Comparison of ENCODE assay signal across 22 cellular contexts in genomic region chr2:1873343-1873742, GRCh38.
DNase-seq lines count a peak whose midpoint lies in the region; ATAC-seq and TF ChIP-seq lines count a peak whose summit lies in the region.
"Had no signal": no experiment of that assay in that cellular context is flagged by ENCODE, and none has a peak within 500 bp of the region (broad histone marks: within the 10 kb centered on the region; RNA-seq: fewer than 3 reads in every experiment).

No MANE protein-coding gene starts in this region.

- no peak overlapping the region for H3K27ac Mint-ChIP-seq in endodermal cell
- H3K27ac Mint-ChIP-seq: B cell; CD4-positive, alpha-beta T cell; CD8-positive, alpha-beta T cell had no signal

- H3K27ac ChIP-seq in SK-N-SH (ENCODE audit: low read depth in 2 of 2, low read length in 1 of 2), result peak overlapping the region in 1 of 2 experiments; percentile 53; a peak in 1 of 4 replicates
- no peak overlapping the region for H3K27ac ChIP-seq in endodermal cell (ENCODE audit: low read depth, low read length)
- H3K27ac ChIP-seq: 22Rv1; A549; BLaER1 treated with 17β-estradiol and CSF1 and Interleukin-3, amounts not matched to agents 10 nM and 100 nM; C4-2B had no signal

- peak in 1 of 2 experiments; percentile 68; a peak in 2 of 4 replicates for TF ChIP-seq EP300 in SK-N-SH (IDR thresholded peaks at IDR 0.05; ENCODE audit: borderline replicate concordance in 1 of 2, low read depth in 1 of 2, low read length in 1 of 2)

- no peak for ATAC-seq in left ventricle myocardium superior
- no peak for ATAC-seq in HG03571 (IDR thresholded peaks at IDR 0.05; ENCODE audit: unreplicated experiment)
- no peak for ATAC-seq in GM21526 (IDR thresholded peaks at IDR 0.05; ENCODE audit: low FRiP score, unreplicated experiment)
- ATAC-seq: A549; CD8-positive, alpha-beta T cell; GM12878 had no signal

- no peak overlapping the region for H3K4me2 ChIP-seq in SK-N-SH
- H3K4me2 ChIP-seq: A549; BLaER1 treated with 17β-estradiol and CSF1 and Interleukin-3, amounts not matched to agents 10 nM and 100 nM had no signal

- H3K4me3 Mint-ChIP-seq in endodermal cell, result no peak overlapping the region
- H3K4me3 Mint-ChIP-seq: B cell; CD4-positive, alpha-beta T cell; CD8-positive, alpha-beta T cell had no signal

- H3F3A ChIP-seq in SK-N-SH (replicated peaks; ENCODE audit: insufficient read depth), result no peaks in the 10 kb centered on the region

- H4K20me1 ChIP-seq in SK-N-SH (ENCODE audit: insufficient read depth), result no peaks in the 10 kb centered on the region

- H2AFZ ChIP-seq in SK-N-SH (ENCODE audit: low read depth), result no peak overlapping the region

- H3K27me3 Mint-ChIP-seq in endodermal cell (ENCODE audit: insufficient read depth), result peaks cover 19% of the 10 kb centered on the region

- no peaks in the 10 kb centered on the region for H3K9me3 ChIP-seq in SK-N-SH
- H3K9me3 ChIP-seq in endodermal cell (ENCODE audit: control insufficient read depth, low read length), result no peaks in the 10 kb centered on the region
- H3K9me3 ChIP-seq: A549; BLaER1 treated with 17β-estradiol and CSF1 and Interleukin-3, amounts not matched to agents 10 nM and 100 nM; Caco-2 had no signal

- POLR2A ChIA-PET in SK-N-SH (lab: Yijun Ruan, JAX), result no interaction called here

- TF ChIP-seq CTCF in SK-N-SH (IDR thresholded peaks at IDR 0.05), result no peak
- no peak for TF ChIP-seq CTCF in endodermal cell (conservative IDR thresholded peaks at IDR 0.05)

- no peaks in the 10 kb centered on the region for H3K9me2 ChIP-seq in SK-N-SH

- H3K36me3 ChIP-seq in SK-N-SH (replicated peaks in 1 of 2; ENCODE audit: control insufficient read depth in 1 of 2, insufficient read depth in 2 of 2, low read length in 1 of 2) (no peaks in the 10 kb centered on the region), endodermal cell (ENCODE audit: control insufficient read depth, insufficient read depth, low read length) (no peaks in the 10 kb centered on the region)
- H3K36me3 ChIP-seq: BLaER1 treated with 17β-estradiol and CSF1 and Interleukin-3, amounts not matched to agents 10 nM and 100 nM had no signal

- no peaks in the 10 kb centered on the region for H3K79me2 ChIP-seq in SK-N-SH (ENCODE audit: insufficient read depth)

- H3K4me1 Mint-ChIP-seq in endodermal cell, result no peaks in the 10 kb centered on the region
- H3K4me1 Mint-ChIP-seq: B cell had no signal

- DNase-seq in cardiac septum (ENCODE audit: low spot score), result peak; percentile 24
- no peak for DNase-seq in left ventricle myocardium superior
- peak; percentile 68 for DNase-seq in SK-N-SH
- peak; percentile 20 for DNase-seq in endodermal cell
- DNase-seq in posterior vena cava (ENCODE audit: low spot score), result peak; percentile 44
- no peak for DNase-seq in hypothalamus (lab: John Stamatoyannopoulos, UW)
- DNase-seq: AML-193; Caco-2; Calu3; CD4-positive, alpha-beta T cell; CD8-positive, alpha-beta T cell; DND-41; EL; GDM1 had no signal

- intact Hi-C loops in cardiac septum (cut with DNase I) (no loop called here), left ventricle myocardium superior (cut with micrococcal nuclease) (no loop called here), posterior vena cava (cut with DNase I) (no loop called here)

- CTCF ChIA-PET in SK-N-SH (lab: Yijun Ruan, JAX), result interaction anchor here (1.0 to 7.0 kb wide), 7 partner anchors 9 to 974 kb away, joined by 3 to 52 read pairs (median 4); no protein-coding TSS in a partner anchor

- H3K4me3 ChIP-seq in SK-N-SH (ENCODE audit: low read depth in 2 of 2, low read length in 1 of 2) (no peak overlapping the region), endodermal cell (ENCODE audit: low read length) (no peak overlapping the region)
- H3K4me3 ChIP-seq: A549; BLaER1 treated with 17β-estradiol and CSF1 and Interleukin-3, amounts not matched to agents 10 nM and 100 nM; GM12878 had no signal

- H3K27me3 ChIP-seq in SK-N-SH (ENCODE audit: insufficient read depth) (0 out of 2 replicates have a peak, but pooled peaks cover 4% of the 10 kb centered on the region), endodermal cell (ENCODE audit: control insufficient read depth, insufficient read depth, low read length, poor library complexity, severe bottlenecking) (peaks cover 13% of the 10 kb centered on the region)
- H3K27me3 ChIP-seq: BLaER1 treated with 17β-estradiol and CSF1 and Interleukin-3, amounts not matched to agents 10 nM and 100 nM had no signal

- WGBS in SK-N-SH (ENCODE audit: low lambda C conversion rate), result 39% methylated on average over 3 of the region's 3 CpGs
- 92 to 100% methylated on average over 2 to 3 of the region's 3 CpGs for WGBS in endodermal cell (ENCODE audit: insufficient coverage in 1 of 2, insufficient read length in 1 of 2), 2 experiments

- H3K36me3 Mint-ChIP-seq in endodermal cell (ENCODE audit: low read depth), result no peaks in the 10 kb centered on the region
- H3K36me3 Mint-ChIP-seq: CD8-positive, alpha-beta T cell had no signal

- H3K9ac ChIP-seq in SK-N-SH, result no peak overlapping the region
- H3K9ac ChIP-seq in endodermal cell (ENCODE audit: extremely low read depth, low read length, poor library complexity, severe bottlenecking), result no peak overlapping the region
- H3K9ac ChIP-seq: BLaER1 treated with 17β-estradiol and CSF1 and Interleukin-3, amounts not matched to agents 10 nM and 100 nM had no signal

- TF ChIP-seq RAD21 in SK-N-SH (IDR thresholded peaks at IDR 0.05; ENCODE audit: low read length), result no peak

- peaks cover 0 to 24% of the 10 kb centered on the region in 2 experiments; a peak in 3 of 4 replicates for H3K4me1 ChIP-seq in SK-N-SH (ENCODE audit: control insufficient read depth in 1 of 2, insufficient read depth in 2 of 2, low read depth in 1 of 2, low read length in 1 of 2)
- no peaks in the 10 kb centered on the region for H3K4me1 ChIP-seq in endodermal cell (ENCODE audit: control insufficient read depth, insufficient read depth, low read length)
- H3K4me1 ChIP-seq: A549, Caco-2 had no signal

- no peaks in the 10 kb centered on the region for H3K9me3 Mint-ChIP-seq in endodermal cell
- H3K9me3 Mint-ChIP-seq: CD4-positive, alpha-beta T cell; CD8-positive, alpha-beta T cell had no signal

TF ChIP-seq in SK-N-SH, 30 proteins besides CTCF, POLR2A, EP300 and RAD21 (continues in another document):
- TF ChIP-seq RFX5 (IDR thresholded peaks at IDR 0.05; ENCODE audit: low read length), result no peak
- no peak for TF ChIP-seq SMC3 (IDR thresholded peaks at IDR 0.05; ENCODE audit: low read depth, low read length)
- no peak for TF ChIP-seq TCF12 (IDR thresholded peaks at IDR 0.05)
- TF ChIP-seq, protein P1, sequence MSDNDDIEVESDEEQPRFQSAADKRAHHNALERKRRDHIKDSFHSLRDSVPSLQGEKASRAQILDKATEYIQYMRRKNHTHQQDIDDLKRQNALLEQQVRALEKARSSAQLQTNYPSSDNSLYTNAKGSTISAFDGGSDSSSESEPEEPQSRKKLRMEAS (IDR thresholded peaks at IDR 0.05; ENCODE audit: low read depth), result no peak
- TF ChIP-seq MXI1 (IDR thresholded peaks at IDR 0.05; ENCODE audit: low read depth, low read length), result peak; percentile 75; the same call in 1 of the 2 replicates
- peak; percentile 45; the same call in 1 of the 2 replicates for TF ChIP-seq GATA2 (CRISPR knock-in tag; IDR thresholded peaks at IDR 0.05)
- TF ChIP-seq ELF1 (IDR thresholded peaks at IDR 0.05), result no peak
- no peak for TF ChIP-seq YY1 (IDR thresholded peaks at IDR 0.05; ENCODE audit: low read depth)
- TF ChIP-seq REST (IDR thresholded peaks at IDR 0.05; ENCODE audit: low read depth, low read length), result no peak
- no peak for TF ChIP-seq FOXM1 (IDR thresholded peaks at IDR 0.05; ENCODE audit: low read depth)
- peak; percentile 87 for TF ChIP-seq RCOR1 (IDR thresholded peaks at IDR 0.05; ENCODE audit: low read length)
- no peak for TF ChIP-seq RXRA (IDR thresholded peaks at IDR 0.05; ENCODE audit: borderline replicate concordance, low read depth)
- TF ChIP-seq GABPA (IDR thresholded peaks at IDR 0.05; ENCODE audit: low read depth), result no peak
- TF ChIP-seq, protein P2, sequence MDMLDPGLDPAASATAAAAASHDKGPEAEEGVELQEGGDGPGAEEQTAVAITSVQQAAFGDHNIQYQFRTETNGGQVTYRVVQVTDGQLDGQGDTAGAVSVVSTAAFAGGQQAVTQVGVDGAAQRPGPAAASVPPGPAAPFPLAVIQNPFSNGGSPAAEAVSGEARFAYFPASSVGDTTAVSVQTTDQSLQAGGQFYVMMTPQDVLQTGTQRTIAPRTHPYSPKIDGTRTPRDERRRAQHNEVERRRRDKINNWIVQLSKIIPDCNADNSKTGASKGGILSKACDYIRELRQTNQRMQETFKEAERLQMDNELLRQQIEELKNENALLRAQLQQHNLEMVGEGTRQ (IDR thresholded peaks at IDR 0.05; ENCODE audit: borderline replicate concordance, low read depth, low read length), result no peak
- TF ChIP-seq FOXJ3 (CRISPR knock-in tag; IDR thresholded peaks at IDR 0.05), result no peak; the same call in 1 of the 2 replicates

Comparison
In these comparisons a context has a peak if more than half of its experiments do, and no peak if none do; other contexts are left out.
1. DNase-seq: peak in cardiac septum (single experiment), SK-N-SH (single experiment), endodermal cell (single experiment) and posterior vena cava (single experiment); none in left ventricle myocardium superior (single experiment) and hypothalamus (0 of 51).